ENCODE assay signal across 10 cellular contexts in the genomic region with DNA sequence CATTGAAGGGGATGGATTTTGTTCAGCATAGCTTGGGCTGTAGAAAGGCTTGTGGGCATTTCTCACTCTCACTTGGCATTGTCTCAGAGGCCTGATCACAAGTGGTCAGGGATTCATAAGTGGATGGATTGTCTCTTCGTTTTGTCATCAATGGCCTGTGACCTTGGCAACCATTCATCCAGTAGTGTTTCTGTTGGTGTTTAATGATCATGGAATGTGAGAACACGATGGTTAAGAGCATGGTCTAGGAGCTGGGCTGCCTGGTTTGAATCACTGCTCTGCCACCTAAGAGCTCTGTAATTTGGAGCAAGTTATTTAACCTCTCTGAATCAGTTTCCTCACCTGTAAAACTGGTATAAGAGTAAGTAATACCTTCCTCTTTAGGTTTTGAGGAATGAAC.
A peak's percentile ranks its signal among the peaks of the same experiment; 100 is the strongest.
DNase-seq lines count a peak whose midpoint lies in the region; ATAC-seq and TF ChIP-seq lines count a peak whose summit lies in the region.
"Had no signal": no experiment of that assay in that cellular context is flagged by ENCODE, and none has a peak within 500 bp of the region (broad histone marks: within the 10 kb centered on the region; RNA-seq: fewer than 3 reads in every experiment).

No MANE protein-coding gene starts in this region.

- POLR2A ChIA-PET in activated CD4-positive, alpha-beta memory T cell treated with anti-CD3 and anti-CD28 coated beads, Interleukin-2, amount 10 ng/mL, durations not matched to agents 7 days and 5 days (lab: Charles Lee), result no interaction called here

- H3K4me1 ChIP-seq in KMS-11 (ENCODE audit: low read depth, poor library complexity, severe bottlenecking), result peaks cover 76% of the 10 kb centered on the region
- H3K4me1 ChIP-seq in mammary epithelial cell (ENCODE audit: insufficient read depth, low read length), result peaks cover 28% of the 10 kb centered on the region
- peaks cover 32% of the 10 kb centered on the region for H3K4me1 ChIP-seq in osteoblast (ENCODE audit: insufficient read depth, low read length)

- no peaks in the 10 kb centered on the region for H3K36me3 Mint-ChIP-seq in activated CD4-positive, alpha-beta memory T cell treated with anti-CD3 and anti-CD28 coated beads, Interleukin-2, amount 10 ng/mL, durations not matched to agents 7 days and 5 days (ENCODE audit: low read depth)

- H2AFZ ChIP-seq in KMS-11 (ENCODE audit: low read depth) (peak overlapping the region; percentile 35), mammary epithelial cell (ENCODE audit: low read depth, low read length) (no peak overlapping the region), osteoblast (ENCODE audit: low read length) (no peak overlapping the region)

- no peak for TF ChIP-seq CTCF in KMS-11 (conservative IDR thresholded peaks at IDR 0.05; ENCODE audit: low read depth, low read length)
- TF ChIP-seq CTCF in mammary epithelial cell (conservative IDR thresholded peaks at IDR 0.05 in 1 of 2, IDR thresholded peaks at IDR 0.05 in 1 of 2; ENCODE audit: extremely low read depth in 1 of 2, insufficient read depth in 1 of 2, low read depth in 1 of 2, low read length in 2 of 2), result no peak
- TF ChIP-seq CTCF in osteoblast (IDR thresholded peaks at IDR 0.05; ENCODE audit: extremely low read depth, low read depth, low read length), result no peak

- H3K27ac ChIP-seq in KMS-11, result peak overlapping the region; percentile 98
- H3K27ac ChIP-seq in mammary epithelial cell (ENCODE audit: insufficient read depth, low read depth, low read length), result peak overlapping the region; percentile 92
- H3K27ac ChIP-seq in osteoblast (ENCODE audit: low read depth, low read length), result peak overlapping the region; percentile 72
- H3K27ac ChIP-seq: suprapubic skin had no signal

- CTCF ChIA-PET in mammary epithelial cell (lab: Charles Lee; ENCODE audit: low non-redundant PET), result no interaction called here
- CTCF ChIA-PET in activated CD4-positive, alpha-beta memory T cell treated with anti-CD3 and anti-CD28 coated beads, Interleukin-2, amount 10 ng/mL, durations not matched to agents 7 days and 5 days (lab: Charles Lee), result no interaction called here

- H3K36me3 ChIP-seq in KMS-11 (ENCODE audit: insufficient read depth), result no peaks in the 10 kb centered on the region
- H3K36me3 ChIP-seq in mammary epithelial cell (ENCODE audit: insufficient read depth, low read length), result no peaks in the 10 kb centered on the region
- no peaks in the 10 kb centered on the region for H3K36me3 ChIP-seq in osteoblast (ENCODE audit: insufficient read depth, low read length)
- H3K36me3 ChIP-seq: suprapubic skin had no signal

- H3K9ac ChIP-seq in KMS-11 (peak overlapping the region; percentile 65), mammary epithelial cell (ENCODE audit: insufficient read depth, low read length) (no peak overlapping the region)

- intact Hi-C loops in mammary epithelial cell (cut with micrococcal nuclease), result no loop called here

- H4K20me1 ChIP-seq in KMS-11 (ENCODE audit: insufficient read depth) (no peaks in the 10 kb centered on the region), mammary epithelial cell (ENCODE audit: insufficient read depth, low read length) (no peaks in the 10 kb centered on the region), osteoblast (ENCODE audit: insufficient read depth, low read length) (no peaks in the 10 kb centered on the region)

- H3K4me3 Mint-ChIP-seq in activated CD4-positive, alpha-beta memory T cell treated with anti-CD3 and anti-CD28 coated beads, Interleukin-2, amount 10 ng/mL, durations not matched to agents 7 days and 5 days, result no peak overlapping the region

- H3K4me3 ChIP-seq in KMS-11 (IDR thresholded peaks at IDR 0.05; ENCODE audit: insufficient read depth, low read depth, low read length) (no peak overlapping the region), mammary epithelial cell (replicated peaks in 1 of 3; ENCODE audit: insufficient read depth in 1 of 3, low read depth in 2 of 3, low read length in 3 of 3) (no peak overlapping the region), osteoblast (ENCODE audit: insufficient read depth, low read length) (no peak overlapping the region)
- H3K4me3 ChIP-seq: suprapubic skin had no signal

- BruUV-seq in mammary epithelial cell (replicated peaks; lab: Mats Ljungman, UMichigan), result no TSS peak

- no peaks in the 10 kb centered on the region for H3K27me3 Mint-ChIP-seq in activated CD4-positive, alpha-beta memory T cell treated with anti-CD3 and anti-CD28 coated beads, Interleukin-2, amount 10 ng/mL, durations not matched to agents 7 days and 5 days

- in situ Hi-C loops in mammary epithelial cell (cut with MboI; ENCODE audit: low sequenced_read_pairs in 2 of 2), result no loop called here

- H3K79me2 ChIP-seq in KMS-11 (ENCODE audit: insufficient read depth, low read depth), result no peaks in the 10 kb centered on the region
- H3K79me2 ChIP-seq in mammary epithelial cell (ENCODE audit: insufficient read depth, low read length), result no peaks in the 10 kb centered on the region
- no peaks in the 10 kb centered on the region for H3K79me2 ChIP-seq in osteoblast (ENCODE audit: insufficient read depth, low read length)

- H3K27me3 ChIP-seq in KMS-11 (ENCODE audit: insufficient read depth, low read depth) (no peaks in the 10 kb centered on the region), mammary epithelial cell (ENCODE audit: insufficient read depth, low read length) (no peaks in the 10 kb centered on the region), osteoblast (ENCODE audit: insufficient read depth, low read length) (no peaks in the 10 kb centered on the region)
- H3K27me3 ChIP-seq: suprapubic skin had no signal

- peaks cover 1% of the 10 kb centered on the region for H3K4me1 Mint-ChIP-seq in activated CD4-positive, alpha-beta memory T cell treated with anti-CD3 and anti-CD28 coated beads, Interleukin-2, amount 10 ng/mL, durations not matched to agents 7 days and 5 days

- dilution Hi-C loops in mammary epithelial cell (cut with HindIII; ENCODE audit: low sequenced_read_pairs), result no loop called here

- no peaks in the 10 kb centered on the region for H3K9me3 ChIP-seq in mammary epithelial cell (replicated peaks; ENCODE audit: insufficient read depth, low read length)
- H3K9me3 ChIP-seq in osteoblast (ENCODE audit: low read depth, low read length), result no peaks in the 10 kb centered on the region
- H3K9me3 ChIP-seq: suprapubic skin had no signal

- 0% methylated on average over 2 of the region's 2 CpGs for WGBS in mammary epithelial cell (ENCODE audit: low coverage, missing lambda C conversion rate)

- DNase-seq in NCI-H146 (lab: John Stamatoyannopoulos, UW), result peak; percentile 37
- no peak for DNase-seq in NCI-H146 treated with DMSO at 0.1 percent for 48 hours (lab: John Stamatoyannopoulos, UW; ENCODE audit: unreplicated experiment)
- DNase-seq in mammary epithelial cell, result peak; percentile 99
- no peak for DNase-seq in osteoblast (ENCODE audit: insufficient read length, low spot score, missing footprints)
- DNase-seq in activated CD4-positive, alpha-beta memory T cell treated with anti-CD3 and anti-CD28 coated beads, Interleukin-2, amount 10 ng/mL, durations not matched to agents 7 days and 5 days, result no peak
- DNase-seq: H7 had no signal

- H3K27ac Mint-ChIP-seq in activated CD4-positive, alpha-beta memory T cell treated with anti-CD3 and anti-CD28 coated beads, Interleukin-2, amount 10 ng/mL, durations not matched to agents 7 days and 5 days, result no peak overlapping the region

- ATAC-seq in HG03025 (IDR thresholded peaks at IDR 0.05; ENCODE audit: low FRiP score, unreplicated experiment) (no peak), GM21528 (IDR thresholded peaks at IDR 0.05; ENCODE audit: low FRiP score, unreplicated experiment) (no peak)

- H3K4me2 ChIP-seq in KMS-11, result peak overlapping the region; percentile 84
- H3K4me2 ChIP-seq in mammary epithelial cell (ENCODE audit: insufficient read depth, low read depth, low read length), result peak overlapping the region; percentile 37
- no peak overlapping the region for H3K4me2 ChIP-seq in osteoblast (ENCODE audit: insufficient read depth, low read length)

- H3K9me3 Mint-ChIP-seq in activated CD4-positive, alpha-beta memory T cell treated with anti-CD3 and anti-CD28 coated beads, Interleukin-2, amount 10 ng/mL, durations not matched to agents 7 days and 5 days, result peaks cover 2% of the 10 kb centered on the region

Comparison
In these comparisons a context has a peak if more than half of its experiments do, and no peak if none do; other contexts are left out.
1. DNase-seq: peak in NCI-H146 (single experiment) and mammary epithelial cell (single experiment); none in NCI-H146 treated with DMSO at 0.1 percent for 48 hours (single experiment), osteoblast (single experiment) and activated CD4-positive, alpha-beta memory T cell treated with anti-CD3 and anti-CD28 coated beads, Interleukin-2, amount 10 ng/mL, durations not matched to agents 7 days and 5 days (single experiment).
2. Peak in every context shown above with its lines, with median percentiles within 50 percentile points of each other: H3K27ac ChIP-seq.